Comparison of ENCODE assay signal across 10 cellular contexts in genomic region chr13:112726018-112726767, GRCh38. TPM values are rescaled to one million over a fixed set of nuclear protein-coding genes. Genes with fewer than 3 reads are reported as not detected.
DNase-seq lines count a peak whose midpoint lies in the region; ATAC-seq and TF ChIP-seq lines count a peak whose summit lies in the region.
"Had no signal": no experiment of that assay in that cellular context is flagged by ENCODE, and none has a peak within 500 bp of the region (broad histone marks: within the 10 kb centered on the region; RNA-seq: fewer than 3 reads in every experiment).

No MANE protein-coding gene starts in this region.

- H3K79me2 ChIP-seq in GM23338 (replicated peaks; ENCODE audit: insufficient read depth) (peaks cover 77% of the 10 kb centered on the region), neural cell (replicated peaks; ENCODE audit: insufficient read depth, low read length) (no peaks in the 10 kb centered on the region)

- TF ChIP-seq RAD21 in neural cell (conservative IDR thresholded peaks at IDR 0.05) = no peak

- H3K27me3 Mint-ChIP-seq in GM23338 (ENCODE audit: insufficient read depth, low read depth, poor library complexity) = peaks cover 18% of the 10 kb centered on the region
- H3K27me3 Mint-ChIP-seq in activated CD8-positive, alpha-beta T cell treated with anti-CD3 and anti-CD28 coated beads, Interleukin-2, amount 10 ng/mL, durations not matched to agents 7 days and 5 days (ENCODE audit: low read depth) = no peaks in the 10 kb centered on the region

- DNase-seq in NCI-H1417 (lab: John Stamatoyannopoulos, UW) (peak in 2 of 3 experiments; percentile 54 to 92), NCI-H1417 treated with DMSO at 0.1 percent for 48 hours (lab: John Stamatoyannopoulos, UW) (no peak), GM23338 (ENCODE audit: low spot score) (no peak), left colon (no peak)
- no peak for DNase-seq in activated CD8-positive, alpha-beta T cell treated with anti-CD3 and anti-CD28 coated beads, Interleukin-2, amount 10 ng/mL, durations not matched to agents 7 days and 5 days
- DNase-seq in activated CD4-positive, CD25-positive, alpha-beta regulatory T cell (lab: John Stamatoyannopoulos, UW) = no peak
- DNase-seq: activated effector memory CD4-positive, alpha-beta T cell treated with anti-CD3 and anti-CD28 coated beads, Interleukin-2, amount 50 U/mL, for 16 hours; kidney had no signal

- H3K4me2 ChIP-seq in GM23338 (peak overlapping the region; percentile 48; the same call in 1 of the 2 replicates), neural cell (ENCODE audit: low read length) (no peak overlapping the region)

- H3K4me1 Mint-ChIP-seq in GM23338 = peaks cover 69% of the 10 kb centered on the region
- H3K4me1 Mint-ChIP-seq in activated CD8-positive, alpha-beta T cell treated with anti-CD3 and anti-CD28 coated beads, Interleukin-2, amount 10 ng/mL, durations not matched to agents 7 days and 5 days (ENCODE audit: low read depth) = peaks cover 27% of the 10 kb centered on the region

- H3K36me3 Mint-ChIP-seq in GM23338 (ENCODE audit: low read depth) = peaks cover 27% of the 10 kb centered on the region
- H3K36me3 Mint-ChIP-seq in activated CD8-positive, alpha-beta T cell treated with anti-CD3 and anti-CD28 coated beads, Interleukin-2, amount 10 ng/mL, durations not matched to agents 7 days and 5 days (ENCODE audit: low read depth) = no peaks in the 10 kb centered on the region

- H3K4me1 ChIP-seq in GM23338 (ENCODE audit: insufficient read depth) = peaks cover 48% of the 10 kb centered on the region

- H3F3A ChIP-seq in GM23338 (replicated peaks; ENCODE audit: low read depth) = 0 out of 2 replicates have a peak, but pooled peaks cover 16% of the 10 kb centered on the region
- no peaks in the 10 kb centered on the region for H3F3A ChIP-seq in neural cell (ENCODE audit: insufficient read depth, low read length, poor library complexity, severe bottlenecking)

- H3K9me2 ChIP-seq in GM23338 (ENCODE audit: insufficient read depth) (no peaks in the 10 kb centered on the region), neural cell (ENCODE audit: insufficient read depth, low read length) (no peaks in the 10 kb centered on the region)

- H3K4me3 Mint-ChIP-seq in GM23338 = no peak overlapping the region; the same call in 2 of the 3 replicates
- no peak overlapping the region for H3K4me3 Mint-ChIP-seq in activated CD8-positive, alpha-beta T cell treated with anti-CD3 and anti-CD28 coated beads, Interleukin-2, amount 10 ng/mL, durations not matched to agents 7 days and 5 days

- peaks cover 19% of the 10 kb centered on the region for H3K9me3 Mint-ChIP-seq in GM23338
- no peaks in the 10 kb centered on the region for H3K9me3 Mint-ChIP-seq in activated CD8-positive, alpha-beta T cell treated with anti-CD3 and anti-CD28 coated beads, Interleukin-2, amount 10 ng/mL, durations not matched to agents 7 days and 5 days (ENCODE audit: insufficient read depth)

- no peaks in the 10 kb centered on the region for H3K36me3 ChIP-seq in GM23338 (ENCODE audit: insufficient read depth)
- H3K36me3 ChIP-seq in neural cell (ENCODE audit: insufficient read depth, low read length) = no peaks in the 10 kb centered on the region

- POLR2A ChIA-PET in activated CD8-positive, alpha-beta T cell treated with anti-CD3 and anti-CD28 coated beads, Interleukin-2, amount 10 ng/mL, durations not matched to agents 7 days and 5 days (lab: Charles Lee) = no interaction called here

- TF ChIP-seq CTCF in GM23338 (conservative IDR thresholded peaks at IDR 0.05; ENCODE audit: low read depth in 2 of 2) = no peak
- no peak for TF ChIP-seq CTCF in neural cell (IDR thresholded peaks at IDR 0.05; ENCODE audit: poor library complexity, severe bottlenecking)

- H3K9me3 ChIP-seq in neural cell (ENCODE audit: low read length) = no peaks in the 10 kb centered on the region

- no peak overlapping the region for H3K27ac ChIP-seq in GM23338 (ENCODE audit: low read depth)
- H3K27ac ChIP-seq in neural cell (ENCODE audit: low read length) = no peak overlapping the region

- no peak for TF ChIP-seq EP300 in neural cell (conservative IDR thresholded peaks at IDR 0.05; ENCODE audit: poor library complexity, severe bottlenecking)

- H2AFZ ChIP-seq in GM23338 (no peak overlapping the region), neural cell (ENCODE audit: low read depth, low read length) (no peak overlapping the region)

- ATAC-seq in GM23338 (peak; percentile 34), left colon (no peak), GM19463 (IDR thresholded peaks at IDR 0.05; ENCODE audit: unreplicated experiment) (no peak)
- peak; percentile 8 for ATAC-seq in activated CD8-positive, alpha-beta T cell treated with anti-CD3 and anti-CD28 coated beads, Interleukin-2, amount 10 ng/mL, durations not matched to agents 7 days and 5 days

- H3K4me3 ChIP-seq in GM23338 (no peak overlapping the region), neural cell (ENCODE audit: low read length) (no peak overlapping the region)

- no peaks in the 10 kb centered on the region for H4K20me1 ChIP-seq in GM23338 (replicated peaks; ENCODE audit: insufficient read depth)
- no peaks in the 10 kb centered on the region for H4K20me1 ChIP-seq in neural cell (ENCODE audit: insufficient read depth)

- intact Hi-C loops in left colon (cut with DNase I, micrococcal nuclease) = no loop called here

- H3K27ac Mint-ChIP-seq in GM23338 = peak overlapping the region; percentile 86
- no peak overlapping the region for H3K27ac Mint-ChIP-seq in activated CD8-positive, alpha-beta T cell treated with anti-CD3 and anti-CD28 coated beads, Interleukin-2, amount 10 ng/mL, durations not matched to agents 7 days and 5 days

- CTCF ChIA-PET in activated CD8-positive, alpha-beta T cell treated with anti-CD3 and anti-CD28 coated beads, Interleukin-2, amount 10 ng/mL, durations not matched to agents 7 days and 5 days (lab: Charles Lee) = interaction anchor here (1.5 kb wide), 1 partner anchor 19 kb away, joined by 3 read pairs; no protein-coding TSS in a partner anchor

- H3K27me3 ChIP-seq in GM23338 (ENCODE audit: insufficient read depth) (no peaks in the 10 kb centered on the region), neural cell (ENCODE audit: insufficient read depth, low read depth, low read length) (no peaks in the 10 kb centered on the region)

- H3K9ac ChIP-seq in neural cell (ENCODE audit: low read length) = peak overlapping the region; percentile 16

TF ChIP-seq in GM23338, 12 proteins besides CTCF, POLR2A, EP300 and RAD21 (continues in another document):
- TF ChIP-seq POLR2AphosphoS5 (IDR thresholded peaks at IDR 0.05; ENCODE audit: low read depth) = no peak

TF ChIP-seq in neural cell, 6 proteins besides CTCF, POLR2A, EP300 and RAD21:
- TF ChIP-seq EZH2 (IDR thresholded peaks at IDR 0.05; ENCODE audit: borderline replicate concordance, insufficient read depth, low read length, poor library complexity, severe bottlenecking) (no peak), MXI1 (conservative IDR thresholded peaks at IDR 0.05; ENCODE audit: poor library complexity, severe bottlenecking) (no peak), POLR2AphosphoS5 (IDR thresholded peaks at IDR 0.05) (no peak), REST (IDR thresholded peaks at IDR 0.05; ENCODE audit: borderline replicate concordance) (no peak), SMC3 (conservative IDR thresholded peaks at IDR 0.05; ENCODE audit: poor library complexity) (no peak), TAF1 (IDR thresholded peaks at IDR 0.05; ENCODE audit: low read depth) (no peak)
TF ChIP-seq in neural cell: peak in this region for 0.

RNA-seq across cellular contexts. Expression of gene ATP11A, which starts 36.4 kb away (rescaled TPM):
- 35.1 and 52.6 TPM in 2 replicates for total RNA-seq in GM23338 (2014; rRNA removed; shearing (Covaris generic))
- polyA plus RNA-seq in GM23338 (2016; fragmentation: Nextera tagmentation; extraction: Ambion mirVana) (12.3 and 12.8 TPM in 2 replicates), neural cell (3.0 TPM in 2 replicates)
- total RNA-seq in activated CD8-positive, alpha-beta T cell treated with anti-CD3 and anti-CD28 coated beads, Interleukin-2, amount 10 ng/mL, durations not matched to agents 7 days and 5 days = 10 to 100 TPM; 35.6 to 38.3 TPM
- 9.5 and 12.3 TPM in 2 replicates for polyA minus RNA-seq in neural cell
- 10 to 100 TPM; 12.4 to 22.7 TPM for total RNA-seq in left colon

Comparison
In these comparisons a context has a peak if more than half of its experiments do, and no peak if none do; other contexts are left out.
1. DNase-seq: peak in NCI-H1417 (2 of 3); none in NCI-H1417 treated with DMSO at 0.1 percent for 48 hours (single experiment), GM23338 (single experiment), activated CD8-positive, alpha-beta T cell treated with anti-CD3 and anti-CD28 coated beads, Interleukin-2, amount 10 ng/mL, durations not matched to agents 7 days and 5 days (single experiment), left colon (0 of 2) and activated CD4-positive, CD25-positive, alpha-beta regulatory T cell (0 of 4).
2. ATAC-seq: peak in GM23338 (single experiment) and activated CD8-positive, alpha-beta T cell treated with anti-CD3 and anti-CD28 coated beads, Interleukin-2, amount 10 ng/mL, durations not matched to agents 7 days and 5 days (single experiment); none in left colon (single experiment) and GM19463 (single experiment).